In genomic region chr2:181106229-181106628, GRCh38 we compare ENCODE assay signal across 12 cellular contexts.
DNase-seq lines count a peak whose midpoint lies in the region; ATAC-seq and TF ChIP-seq lines count a peak whose summit lies in the region.
"Had no signal": no experiment of that assay in that cellular context is flagged by ENCODE, and none has a peak within 500 bp of the region (broad histone marks: within the 10 kb centered on the region; RNA-seq: fewer than 3 reads in every experiment).

No MANE protein-coding gene starts in this region.

- peaks cover 2% of the 10 kb centered on the region for H3K36me3 Mint-ChIP-seq in T-helper 17 cell (ENCODE audit: low read depth)
- H3K36me3 Mint-ChIP-seq: WTC11 had no signal

- H3K79me2 ChIP-seq in MM.1S (ENCODE audit: low read length): no peaks in the 10 kb centered on the region

- peaks cover 22% of the 10 kb centered on the region for H3K4me1 Mint-ChIP-seq in T-helper 17 cell

- H4K20me1 ChIP-seq in MM.1S (ENCODE audit: insufficient read depth, low read length): no peaks in the 10 kb centered on the region

- TF ChIP-seq CTCF in MM.1S (IDR thresholded peaks at IDR 0.05; ENCODE audit: low read length): no peak

- DNase-seq in NCI-H146 (lab: John Stamatoyannopoulos, UW) (peak; percentile 5), NCI-H146 treated with DMSO at 0.1 percent for 48 hours (lab: John Stamatoyannopoulos, UW; ENCODE audit: unreplicated experiment) (no peak), H4 (ENCODE audit: low spot score) (peak; percentile 67), T-helper 17 cell (no peak), iris pigment epithelial cell (ENCODE audit: low read depth) (peak; percentile 42), MM.1S (no peak), Right ventricle myocardium superior (no peak)
- DNase-seq: endodermal cell had no signal

- H3K27me3 Mint-ChIP-seq in T-helper 17 cell: no peaks in the 10 kb centered on the region

- no peak overlapping the region for H3K4me2 ChIP-seq in MM.1S (ENCODE audit: low read depth, low read length)
- H3K4me2 ChIP-seq: smooth muscle cell had no signal

- H3K27ac Mint-ChIP-seq in T-helper 17 cell: peak overlapping the region; percentile 92
- H3K27ac Mint-ChIP-seq: endodermal cell, WTC11 had no signal

- H3K36me3 ChIP-seq in MM.1S (replicated peaks; ENCODE audit: insufficient read depth, low read length): no peaks in the 10 kb centered on the region

- H3K9ac ChIP-seq in MM.1S (ENCODE audit: low read length): no peak overlapping the region

- H3K9me3 ChIP-seq in T-helper 17 cell (ENCODE audit: control insufficient read depth, low read length, poor library complexity, severe bottlenecking): no peaks in the 10 kb centered on the region
- H3K9me3 ChIP-seq in MM.1S (replicated peaks; ENCODE audit: insufficient read depth, low read length): no peaks in the 10 kb centered on the region

- intact Hi-C loops in Right ventricle myocardium superior (cut with DNase I): loop anchor here (5.0 kb wide), 1 partner anchor 606 kb away; no protein-coding TSS in a partner anchor

- H3F3A ChIP-seq in MM.1S (ENCODE audit: insufficient read depth, low read length): no peaks in the 10 kb centered on the region

- no peak overlapping the region for H3K27ac ChIP-seq in MM.1S (ENCODE audit: low read length)

- no peaks in the 10 kb centered on the region for H3K27me3 ChIP-seq in MM.1S (replicated peaks; ENCODE audit: insufficient read depth, low read length)

- H2AFZ ChIP-seq in MM.1S (ENCODE audit: low read length): no peak overlapping the region

- H3K9me2 ChIP-seq in MM.1S (replicated peaks; ENCODE audit: insufficient read depth, low read length): no peaks in the 10 kb centered on the region

- H3K4me3 ChIP-seq in MM.1S (ENCODE audit: low read length): no peak overlapping the region
- H3K4me3 ChIP-seq: smooth muscle cell had no signal

- ATAC-seq in T-helper 17 cell (no peak), Right ventricle myocardium superior (ENCODE audit: poor library complexity) (no peak), GM19463 (IDR thresholded peaks at IDR 0.05; ENCODE audit: unreplicated experiment) (no peak)
- ATAC-seq: WTC11 had no signal

- H3K4me1 ChIP-seq in MM.1S (ENCODE audit: low read length): 0 out of 2 replicates have a peak, but pooled peaks cover 5% of the 10 kb centered on the region

- H3K4me3 Mint-ChIP-seq in T-helper 17 cell: peak overlapping the region; percentile 28
- H3K4me3 Mint-ChIP-seq: endodermal cell, IgD-negative memory B cell, WTC11 had no signal

Comparison
In these comparisons a context has a peak if more than half of its experiments do, and no peak if none do; other contexts are left out.
1. DNase-seq: peak in NCI-H146 (single experiment), H4 (single experiment) and iris pigment epithelial cell (single experiment); none in NCI-H146 treated with DMSO at 0.1 percent for 48 hours (single experiment), T-helper 17 cell (0 of 3), MM.1S (single experiment) and Right ventricle myocardium superior (single experiment).